In genomic region chr13:30332516-30333165, GRCh38 we compare ENCODE assay signal across 18 cellular contexts. TPM values are rescaled to one million over a fixed set of nuclear protein-coding genes. Genes with fewer than 3 reads are reported as not detected.
DNase-seq lines count a peak whose midpoint lies in the region; ATAC-seq lines count a peak whose summit lies in the region.
"Had no signal": no experiment of that assay in that cellular context is flagged by ENCODE, and none has a peak within 500 bp of the region (broad histone marks: within the 10 kb centered on the region; RNA-seq: fewer than 3 reads in every experiment).

No MANE protein-coding gene starts in this region.

- peaks cover 2% of the 10 kb centered on the region for H3K27me3 Mint-ChIP-seq in activated CD4-positive, alpha-beta T cell treated with anti-CD3 and anti-CD28 coated beads, Interleukin-2, amount 10 ng/mL, durations not matched to agents 7 days and 5 days
- no peaks in the 10 kb centered on the region for H3K27me3 Mint-ChIP-seq in activated T-cell treated with anti-CD3 and anti-CD28 coated beads, Interleukin-2, amount 50 U/mL, for 24 hours
- H3K27me3 Mint-ChIP-seq: stimulated activated naive CD8-positive, alpha-beta T cell treated with anti-CD3 and anti-CD28 coated beads, Interleukin-15, Interleukin-2, amounts not matched to agents 100 ng/mL and 50 ng/mL, for 24 hours had no signal

- H3K4me3 Mint-ChIP-seq in activated CD4-positive, alpha-beta T cell treated with anti-CD3 and anti-CD28 coated beads, Interleukin-2, amount 10 ng/mL, durations not matched to agents 7 days and 5 days = no peak overlapping the region
- no peak overlapping the region for H3K4me3 Mint-ChIP-seq in activated T-cell treated with anti-CD3 and anti-CD28 coated beads, Interleukin-2, amount 50 U/mL, for 24 hours
- H3K4me3 Mint-ChIP-seq: stimulated activated naive CD8-positive, alpha-beta T cell treated with anti-CD3 and anti-CD28 coated beads, Interleukin-15, Interleukin-2, amounts not matched to agents 100 ng/mL and 50 ng/mL, for 24 hours had no signal

- H3K9ac ChIP-seq in muscle layer of colon (ENCODE audit: low read length) = no peak overlapping the region

- POLR2A ChIA-PET in activated CD4-positive, alpha-beta T cell treated with anti-CD3 and anti-CD28 coated beads, Interleukin-2, amount 10 ng/mL, durations not matched to agents 7 days and 5 days (lab: Charles Lee) = no interaction called here

- no peaks in the 10 kb centered on the region for H3K27me3 ChIP-seq in muscle layer of colon (ENCODE audit: control insufficient read depth in 1 of 2, insufficient read depth in 2 of 2, low read length in 2 of 2)

- H3K36me3 ChIP-seq in muscle layer of colon (ENCODE audit: insufficient read depth, low read length) = no peaks in the 10 kb centered on the region

- H3K27ac Mint-ChIP-seq in activated CD4-positive, alpha-beta T cell treated with anti-CD3 and anti-CD28 coated beads, Interleukin-2, amount 10 ng/mL, durations not matched to agents 7 days and 5 days = no peak overlapping the region
- no peak overlapping the region for H3K27ac Mint-ChIP-seq in activated T-cell treated with anti-CD3 and anti-CD28 coated beads, Interleukin-2, amount 50 U/mL, for 24 hours
- H3K27ac Mint-ChIP-seq: stimulated activated naive CD8-positive, alpha-beta T cell treated with anti-CD3 and anti-CD28 coated beads, Interleukin-15, Interleukin-2, amounts not matched to agents 100 ng/mL and 50 ng/mL, for 24 hours had no signal

- CTCF ChIA-PET in activated CD4-positive, alpha-beta T cell treated with anti-CD3 and anti-CD28 coated beads, Interleukin-2, amount 10 ng/mL, durations not matched to agents 7 days and 5 days (lab: Charles Lee) = no interaction called here

- no peak overlapping the region for H3K4me3 ChIP-seq in muscle layer of colon (ENCODE audit: low read depth in 1 of 2, low read length in 2 of 2)

- no peak for DNase-seq in NCI-H1436 treated with DMSO at 0.1 percent for 48 hours (lab: John Stamatoyannopoulos, UW)
- no peak for DNase-seq in activated CD4-positive, alpha-beta T cell treated with anti-CD3 and anti-CD28 coated beads, Interleukin-2, amount 10 ng/mL, durations not matched to agents 7 days and 5 days
- no peak for DNase-seq in activated T-cell treated with anti-CD3 and anti-CD28 coated beads, Interleukin-2, amount 50 U/mL, for 24 hours
- DNase-seq: activated CD4-positive, alpha-beta T cell treated with anti-CD3 and anti-CD28 coated beads, Interleukin-2, amount 50 U/mL, for 4 hours; activated effector memory CD4-positive, alpha-beta T cell treated with anti-CD3 and anti-CD28 coated beads, Interleukin-2, amount 50 U/mL, for 16 hours; AML-193; DMS53; effector CD8-positive, alpha-beta T cell; foreskin fibroblast; Kasumi-1; stimulated activated CD4-positive, alpha-beta T cell treated with anti-CD3 and anti-CD28 coated beads, Interleukin-4, amount 100 ng/mL, for 1 hour had no signal

- H3K9me3 Mint-ChIP-seq in activated CD4-positive, alpha-beta T cell treated with anti-CD3 and anti-CD28 coated beads, Interleukin-2, amount 10 ng/mL, durations not matched to agents 7 days and 5 days = no peaks in the 10 kb centered on the region
- H3K9me3 Mint-ChIP-seq in activated T-cell treated with anti-CD3 and anti-CD28 coated beads, Interleukin-2, amount 50 U/mL, for 24 hours = no peaks in the 10 kb centered on the region
- H3K9me3 Mint-ChIP-seq: stimulated activated naive CD8-positive, alpha-beta T cell treated with anti-CD3 and anti-CD28 coated beads, Interleukin-15, Interleukin-2, amounts not matched to agents 100 ng/mL and 50 ng/mL, for 24 hours had no signal

- ATAC-seq in GM18517 (IDR thresholded peaks at IDR 0.05; ENCODE audit: unreplicated experiment) (peak; percentile 58), HG02610 (IDR thresholded peaks at IDR 0.05; ENCODE audit: unreplicated experiment) (peak; percentile 72), HG03460 (IDR thresholded peaks at IDR 0.05; ENCODE audit: unreplicated experiment) (peak; percentile 58), GM19455 (IDR thresholded peaks at IDR 0.05; ENCODE audit: unreplicated experiment) (no peak)

- peaks cover 4% of the 10 kb centered on the region for H3K36me3 Mint-ChIP-seq in activated CD4-positive, alpha-beta T cell treated with anti-CD3 and anti-CD28 coated beads, Interleukin-2, amount 10 ng/mL, durations not matched to agents 7 days and 5 days (ENCODE audit: low read depth)
- H3K36me3 Mint-ChIP-seq in activated T-cell treated with anti-CD3 and anti-CD28 coated beads, Interleukin-2, amount 50 U/mL, for 24 hours (ENCODE audit: low read depth) = no peaks in the 10 kb centered on the region

- peak overlapping the region; percentile 53 for H3K27ac ChIP-seq in muscle layer of colon (ENCODE audit: low read depth, low read length)
- H3K27ac ChIP-seq: RWPE1 had no signal

- H3K4me1 ChIP-seq in muscle layer of colon (ENCODE audit: insufficient read depth, low read length) = peaks cover 24% of the 10 kb centered on the region

- H3K9me3 ChIP-seq in muscle layer of colon (ENCODE audit: low read length) = no peaks in the 10 kb centered on the region

- H3K4me1 Mint-ChIP-seq in activated CD4-positive, alpha-beta T cell treated with anti-CD3 and anti-CD28 coated beads, Interleukin-2, amount 10 ng/mL, durations not matched to agents 7 days and 5 days = peaks cover 17% of the 10 kb centered on the region
- peaks cover 16% of the 10 kb centered on the region for H3K4me1 Mint-ChIP-seq in activated T-cell treated with anti-CD3 and anti-CD28 coated beads, Interleukin-2, amount 50 U/mL, for 24 hours (ENCODE audit: low read depth)

RNA-seq across cellular contexts. Expression of gene KATNAL1, which starts 25.3 kb away (rescaled TPM):
- 10 to 100 TPM; 25.0 to 27.4 TPM for total RNA-seq in activated CD4-positive, alpha-beta T cell treated with anti-CD3 and anti-CD28 coated beads, Interleukin-2, amount 10 ng/mL, durations not matched to agents 7 days and 5 days
